In the genomic region with DNA sequence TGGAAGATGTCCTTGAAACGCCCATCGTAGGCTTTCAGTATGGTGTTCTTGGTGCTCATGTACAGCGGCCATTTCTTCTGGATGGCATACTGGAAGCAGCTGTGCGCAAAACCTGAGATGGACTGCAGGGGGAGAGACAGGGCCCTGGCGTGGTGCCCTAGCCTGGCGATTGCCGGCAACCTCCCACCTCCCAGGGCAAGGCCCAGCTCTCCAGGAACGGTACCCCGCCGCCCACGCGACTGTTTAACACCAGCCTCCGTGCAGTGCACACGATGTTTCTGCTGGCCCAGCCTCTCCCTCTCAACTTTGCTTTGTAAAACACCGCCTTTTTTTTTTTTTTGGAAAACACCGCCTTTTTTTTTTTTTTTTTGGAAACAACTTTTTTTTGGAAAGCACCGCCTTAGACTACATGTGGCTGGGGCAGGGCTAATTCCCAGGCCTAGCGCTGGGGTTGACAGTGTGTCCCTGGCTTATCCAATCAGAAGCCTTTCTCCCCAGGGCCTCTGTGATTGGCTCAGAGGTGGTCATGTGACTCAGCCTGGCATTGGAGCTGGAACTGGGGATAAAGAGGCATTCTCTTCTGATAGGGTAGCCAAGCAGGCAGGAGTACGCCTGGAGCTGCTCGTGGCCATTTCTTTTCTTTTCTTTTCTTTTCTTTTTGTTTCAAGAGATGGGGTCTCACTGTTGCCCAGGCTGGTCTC, we compare ENCODE assay signal across 9 cellular contexts. TPM values are rescaled to one million over a fixed set of nuclear protein-coding genes. Genes with fewer than 3 reads are reported as not detected.
DNase-seq lines count a peak whose midpoint lies in the region; ATAC-seq and TF ChIP-seq lines count a peak whose summit lies in the region.
"Had no signal": no experiment of that assay in that cellular context is flagged by ENCODE, and none has a peak within 500 bp of the region (broad histone marks: within the 10 kb centered on the region; RNA-seq: fewer than 3 reads in every experiment).

No MANE protein-coding gene starts in this region.

- POLR2A ChIA-PET in Panc1 (lab: Charles Lee) = interaction anchor here (0.5 to 1.0 kb wide), 4 partner anchors 12 to 189 kb away, joined by 3 to 16 read pairs (median 8); no protein-coding TSS in a partner anchor

- in situ Hi-C loops in Panc1 (cut with HindIII; ENCODE audit: low pct_unique_long_range_greater_than_20kb, low sequenced_read_pairs) = no loop called here

- TF ChIP-seq CTCF in Panc1 (IDR thresholded peaks at IDR 0.05) = no peak
- no peak for TF ChIP-seq CTCF in endothelial cell (IDR thresholded peaks at IDR 0.05; ENCODE audit: unreplicated experiment)
- no peak for TF ChIP-seq CTCF in vagina (IDR thresholded peaks at IDR 0.05)

- no peak overlapping the region for H3K9ac ChIP-seq in skeletal muscle satellite cell (ENCODE audit: low read depth, low read length)
- H3K9ac ChIP-seq: parathyroid adenoma had no signal

- H3K4me2 ChIP-seq in skeletal muscle satellite cell (ENCODE audit: low read length) = peak overlapping the region; percentile 54

- H3K4me3 ChIP-seq in Panc1 (ENCODE audit: low read depth in 2 of 2, low read length in 2 of 2) = no peak overlapping the region
- no peak overlapping the region for H3K4me3 ChIP-seq in skeletal muscle satellite cell (ENCODE audit: low read length)
- H3K4me3 ChIP-seq in vagina = no peak overlapping the region

- BruUV-seq in Panc1 (replicated peaks; lab: Mats Ljungman, UMichigan) = no TSS peak

- H3K27me3 ChIP-seq in Panc1 (ENCODE audit: control insufficient read depth, insufficient read depth, low read length) = no peaks in the 10 kb centered on the region
- H3K27me3 ChIP-seq in skeletal muscle satellite cell (ENCODE audit: control insufficient read depth, insufficient read depth, low read length) = no peaks in the 10 kb centered on the region
- no peaks in the 10 kb centered on the region for H3K27me3 ChIP-seq in vagina

- peaks cover 11% of the 10 kb centered on the region for H3K27me3 Mint-ChIP-seq in endothelial cell (ENCODE audit: unreplicated experiment)

- intact Hi-C loops in Panc1 (cut with micrococcal nuclease; ENCODE audit: unreplicated experiment) = no loop called here
- intact Hi-C loops in vagina (cut with DNase I) = no loop called here

- H3K4me1 ChIP-seq in Panc1 (ENCODE audit: control insufficient read depth, insufficient read depth, low read length) (no peaks in the 10 kb centered on the region; the same call in 1 of the 2 replicates), skeletal muscle satellite cell (ENCODE audit: control insufficient read depth, insufficient read depth, low read length) (no peaks in the 10 kb centered on the region), vagina (no peaks in the 10 kb centered on the region)
- H3K4me1 ChIP-seq: parathyroid adenoma had no signal

- DNase-seq in activated naive CD4-positive, alpha-beta T cell treated with Interleukin-2 at 50 U/mL for 16 hours = peak; percentile 22
- DNase-seq in activated naive CD4-positive, alpha-beta T cell (lab: John Stamatoyannopoulos, UW) = no peak
- DNase-seq in Panc1 (ENCODE audit: low read depth, low spot score) (no peak), endothelial cell (ENCODE audit: low spot score) (peak; percentile 56), vagina (ENCODE audit: extremely low spot score in 2 of 2) (no peak), COR-L47 (lab: John Stamatoyannopoulos, UW) (no peak)

- H3K9me3 Mint-ChIP-seq in endothelial cell (ENCODE audit: unreplicated experiment) = no peaks in the 10 kb centered on the region

- TF ChIP-seq POLR2A in vagina (IDR thresholded peaks at IDR 0.05) = no peak

- 0 out of 2 replicates have a peak, but pooled peaks cover 2% of the 10 kb centered on the region for H3K36me3 ChIP-seq in Panc1 (ENCODE audit: control insufficient read depth, insufficient read depth, low read length)
- H3K36me3 ChIP-seq in skeletal muscle satellite cell (ENCODE audit: insufficient read depth, low read length) = peaks cover 26% of the 10 kb centered on the region
- H3K36me3 ChIP-seq in vagina = peaks cover 0 to 46% of the 10 kb centered on the region in 2 donors

- H3K27ac Mint-ChIP-seq in endothelial cell (ENCODE audit: unreplicated experiment) = no peak overlapping the region

- peaks cover 48% of the 10 kb centered on the region for H3K36me3 Mint-ChIP-seq in endothelial cell (ENCODE audit: low read depth, unreplicated experiment)

- H3K27ac ChIP-seq in Panc1 (ENCODE audit: low read length) (no peak overlapping the region), vagina (no peak overlapping the region)
- H3K27ac ChIP-seq: parathyroid adenoma had no signal

- H3K4me1 Mint-ChIP-seq in endothelial cell (ENCODE audit: unreplicated experiment) = peaks cover 19% of the 10 kb centered on the region

- H3K4me3 Mint-ChIP-seq in endothelial cell (ENCODE audit: unreplicated experiment) = no peak overlapping the region

- CTCF ChIA-PET in Panc1 (lab: Charles Lee) = interaction anchor here (0.7 to 2.6 kb wide), 4 partner anchors 118 to 716 kb away, joined by 8 to 13 read pairs (median 10); no protein-coding TSS in a partner anchor

- H3K9me3 ChIP-seq in Panc1 (ENCODE audit: control insufficient read depth, insufficient read depth, low read depth, low read length) (no peaks in the 10 kb centered on the region), skeletal muscle satellite cell (replicated peaks; ENCODE audit: low read length) (no peaks in the 10 kb centered on the region), vagina (no peaks in the 10 kb centered on the region)

- ATAC-seq in Panc1 (peak; percentile 72), GM21786 (IDR thresholded peaks at IDR 0.05; ENCODE audit: unreplicated experiment) (no peak)

RNA-seq across cellular contexts. Expression of a gene that starts 14.7 kb away (rescaled TPM):
- 197 TPM for total RNA-seq in Panc1 (2021; ENCODE audit: unreplicated experiment)
- 331 TPM for polyA plus RNA-seq in Panc1 (2012; ENCODE audit: insufficient read length)
- total RNA-seq in endothelial cell (ENCODE audit: unreplicated experiment) = 133 TPM
- total RNA-seq in skeletal muscle satellite cell (2012; rRNA removed) = 26.1 and 30.4 TPM in 2 replicates
- total RNA-seq in vagina = 39.3 TPM

Comparison
In these comparisons a context has a peak if more than half of its experiments do, and no peak if none do; other contexts are left out.
1. DNase-seq: peak in activated naive CD4-positive, alpha-beta T cell treated with Interleukin-2 at 50 U/mL for 16 hours (single experiment) and endothelial cell (single experiment); none in activated naive CD4-positive, alpha-beta T cell (0 of 4), Panc1 (single experiment), vagina (0 of 2) and COR-L47 (single experiment).